19 cellular contexts compared by ENCODE assay signal in genomic region chr6:143074101-143074500, GRCh38. TPM values are rescaled to one million over a fixed set of nuclear protein-coding genes. Genes with fewer than 3 reads are reported as not detected.
DNase-seq lines count a peak whose midpoint lies in the region; ATAC-seq and TF ChIP-seq lines count a peak whose summit lies in the region.
"Had no signal": no experiment of that assay in that cellular context is flagged by ENCODE, and none has a peak within 500 bp of the region (broad histone marks: within the 10 kb centered on the region; RNA-seq: fewer than 3 reads in every experiment).

No MANE protein-coding gene starts in this region.

- peak; percentile 66 to 77 (median 71) for ATAC-seq in right lobe of liver
- ATAC-seq in activated CD8-positive, alpha-beta memory T cell treated with anti-CD3 and anti-CD28 coated beads, Interleukin-2, amount 10 ng/mL, durations not matched to agents 7 days and 5 days: no peak
- ATAC-seq: CD8-positive, alpha-beta T cell; HCT116 had no signal

- intact Hi-C loops in right lobe of liver (cut with DNase I): no loop called here
- intact Hi-C loops in thyroid gland (cut with DNase I): no loop called here

- CTCF ChIA-PET in activated CD8-positive, alpha-beta memory T cell treated with anti-CD3 and anti-CD28 coated beads, Interleukin-2, amount 10 ng/mL, durations not matched to agents 7 days and 5 days (lab: Charles Lee): no interaction called here

- peaks cover 0 to 34% (median 5%) of the 10 kb centered on the region in 4 donors for H3K4me1 ChIP-seq in right lobe of liver
- H3K4me1 ChIP-seq in thyroid gland: no peaks in the 10 kb centered on the region
- H3K4me1 ChIP-seq: BLaER1 had no signal

- H3K27me3 ChIP-seq in right lobe of liver (no peaks in the 10 kb centered on the region), thyroid gland (no peaks in the 10 kb centered on the region)
- H3K27me3 ChIP-seq: BLaER1 had no signal

- no peak overlapping the region for H3K27ac Mint-ChIP-seq in activated CD8-positive, alpha-beta memory T cell treated with anti-CD3 and anti-CD28 coated beads, Interleukin-2, amount 10 ng/mL, durations not matched to agents 7 days and 5 days
- H3K27ac Mint-ChIP-seq: B cell; CD4-positive, CD25-positive, alpha-beta regulatory T cell; CD8-positive, alpha-beta T cell; H9 had no signal

- peaks cover 6% of the 10 kb centered on the region for H3K4me1 Mint-ChIP-seq in activated CD8-positive, alpha-beta memory T cell treated with anti-CD3 and anti-CD28 coated beads, Interleukin-2, amount 10 ng/mL, durations not matched to agents 7 days and 5 days

- H3K27ac ChIP-seq in right lobe of liver (peak overlapping the region; percentile 17 to 73 (median 60)), thyroid gland (no peak overlapping the region)
- H3K27ac ChIP-seq: 22Rv1, BLaER1, C4-2B, GM23248 had no signal

- WGBS in right lobe of liver (ENCODE audit: insufficient coverage, low coverage, low lambda C conversion rate, missing lambda C conversion rate): 35% methylated on average over 3 of the region's 3 CpGs
- 85 to 90% methylated on average over 3 of the region's 3 CpGs for WGBS in thyroid gland, 2 donors

- H3K9me3 Mint-ChIP-seq in activated CD8-positive, alpha-beta memory T cell treated with anti-CD3 and anti-CD28 coated beads, Interleukin-2, amount 10 ng/mL, durations not matched to agents 7 days and 5 days (ENCODE audit: low read depth): peaks cover 19% of the 10 kb centered on the region

- H3K9me3 ChIP-seq in right lobe of liver (no peaks in the 10 kb centered on the region), thyroid gland (no peaks in the 10 kb centered on the region)

- TF ChIP-seq CTCF in LNCaP clone FGC (IDR thresholded peaks at IDR 0.05; ENCODE audit: control insufficient read depth, extremely low read depth, insufficient read depth) (no peak), right lobe of liver (IDR thresholded peaks at IDR 0.05) (no peak), thyroid gland (IDR thresholded peaks at IDR 0.05) (no peak)

- DNase-seq in NCI-H446 treated with DMSO at 0.1 percent for 48 hours (lab: John Stamatoyannopoulos, UW): peak; percentile 3
- no peak for DNase-seq in NCI-H446 (lab: John Stamatoyannopoulos, UW)
- DNase-seq in LNCaP clone FGC (ENCODE audit: low read depth): peak; percentile 73
- peak; percentile 36 for DNase-seq in fibroblast of peridontal ligament (ENCODE audit: extremely low read depth)
- no peak for DNase-seq in right lobe of liver
- DNase-seq in thyroid gland: no peak
- DNase-seq in activated CD8-positive, alpha-beta memory T cell treated with anti-CD3 and anti-CD28 coated beads, Interleukin-2, amount 10 ng/mL, durations not matched to agents 7 days and 5 days: no peak
- DNase-seq: Caco-2; CD4-positive, CD25-positive, alpha-beta regulatory T cell; CD8-positive, alpha-beta T cell; DMS153; DND-41; GM23248; H9 had no signal

- H3K4me3 ChIP-seq in LNCaP clone FGC (ENCODE audit: low read depth, low read length) (no peak overlapping the region), right lobe of liver (no peak overlapping the region), thyroid gland (replicated peaks in 1 of 3) (no peak overlapping the region)
- H3K4me3 ChIP-seq: BLaER1, GM23248 had no signal

- H3K36me3 Mint-ChIP-seq in activated CD8-positive, alpha-beta memory T cell treated with anti-CD3 and anti-CD28 coated beads, Interleukin-2, amount 10 ng/mL, durations not matched to agents 7 days and 5 days: peaks cover 30% of the 10 kb centered on the region

- H3K36me3 ChIP-seq in right lobe of liver: no peaks in the 10 kb centered on the region
- H3K36me3 ChIP-seq in thyroid gland: no peaks in the 10 kb centered on the region
- H3K36me3 ChIP-seq: BLaER1 had no signal

- H3K27me3 Mint-ChIP-seq in activated CD8-positive, alpha-beta memory T cell treated with anti-CD3 and anti-CD28 coated beads, Interleukin-2, amount 10 ng/mL, durations not matched to agents 7 days and 5 days: no peaks in the 10 kb centered on the region
- H3K27me3 Mint-ChIP-seq: B cell; CD4-positive, CD25-positive, alpha-beta regulatory T cell had no signal

- TF ChIP-seq POLR2A in right lobe of liver (IDR thresholded peaks at IDR 0.05) (no peak), thyroid gland (IDR thresholded peaks at IDR 0.05) (no peak)

- H3K4me3 Mint-ChIP-seq in activated CD8-positive, alpha-beta memory T cell treated with anti-CD3 and anti-CD28 coated beads, Interleukin-2, amount 10 ng/mL, durations not matched to agents 7 days and 5 days: no peak overlapping the region
- H3K4me3 Mint-ChIP-seq: B cell; CD4-positive, CD25-positive, alpha-beta regulatory T cell; CD8-positive, alpha-beta T cell; H9 had no signal

RNA-seq across cellular contexts. Expression of gene AIG1, which starts 13.4 kb away (rescaled TPM):
- 100 to 1,000 TPM in 5 of 6 experiments, 10 to 100 TPM in 1; 81.4 to 151 (median 111) TPM for total RNA-seq in right lobe of liver
- 100 to 1,000 TPM in 1 of 4 donors, 10 to 100 TPM in 3; 57.8 to 101 (median 77.0) TPM for total RNA-seq in thyroid gland
- total RNA-seq in activated CD8-positive, alpha-beta memory T cell treated with anti-CD3 and anti-CD28 coated beads, Interleukin-2, amount 10 ng/mL, durations not matched to agents 7 days and 5 days: 1 to 10 TPM; 8.8 to 9.2 TPM

Comparison
In these comparisons a context has a peak if more than half of its experiments do, and no peak if none do; other contexts are left out.
1. DNase-seq: peak in NCI-H446 treated with DMSO at 0.1 percent for 48 hours (single experiment), LNCaP clone FGC (single experiment) and fibroblast of peridontal ligament (single experiment); none in NCI-H446 (0 of 2), right lobe of liver (0 of 3), thyroid gland (0 of 2) and activated CD8-positive, alpha-beta memory T cell treated with anti-CD3 and anti-CD28 coated beads, Interleukin-2, amount 10 ng/mL, durations not matched to agents 7 days and 5 days (single experiment).
2. H3K27ac ChIP-seq: peak in right lobe of liver (3 of 3); none in thyroid gland (0 of 3).
3. RNA of gene AIG1, which starts 13.4 kb away (total RNA-seq): 81.4 to 151 TPM in right lobe of liver and 57.8 to 101 TPM in thyroid gland; 8.8 to 9.2 TPM in activated CD8-positive, alpha-beta memory T cell treated with anti-CD3 and anti-CD28 coated beads, Interleukin-2, amount 10 ng/mL, durations not matched to agents 7 days and 5 days; every median in the first group is over 4 times any median in the second.